ENCODE assay signal across 8 cellular contexts in genomic region chr2:218395826-218396687, GRCh38. TPM values are rescaled to one million over a fixed set of nuclear protein-coding genes. Genes with fewer than 3 reads are reported as not detected.
A peak's percentile ranks its signal among the peaks of the same experiment; 100 is the strongest.
DNase-seq lines count a peak whose midpoint lies in the region; ATAC-seq and TF ChIP-seq lines count a peak whose summit lies in the region.

No MANE protein-coding gene starts in this region.

- in situ Hi-C loops in GM18951 (cut with MboI; ENCODE audit: low sequenced_read_pairs, unreplicated experiment), result no loop called here

- POLR2A ChIA-PET in activated B cell treated with CpG ODN at 0.5 μM for 24 hours (lab: Charles Lee), result interaction anchor here (0.6 to 2.8 kb wide), 19 partner anchors 8 to 780 kb away, joined by 3 to 16 read pairs (median 4); partner anchors contain the start of genes AAMP, ARPC2, BCS1L and CNPPD1

- TF ChIP-seq CTCF in AG09309 (IDR thresholded peaks at IDR 0.05; ENCODE audit: control insufficient read depth, insufficient read depth, low read depth, low read length, missing control alignments) (peak; percentile 74), activated B cell treated with CpG ODN at 0.5 μM for 24 hours (IDR thresholded peaks at IDR 0.05) (peak; percentile 44)

- H3K4me3 Mint-ChIP-seq in activated B cell treated with CpG ODN at 0.5 μM for 24 hours, result peak overlapping the region; percentile 92

- peaks cover 51% of the 10 kb centered on the region for H3K4me1 Mint-ChIP-seq in activated B cell treated with CpG ODN at 0.5 μM for 24 hours

- no peaks in the 10 kb centered on the region for H3K27me3 Mint-ChIP-seq in activated B cell treated with CpG ODN at 0.5 μM for 24 hours

- peak; percentile 95 for DNase-seq in AG09309 (ENCODE audit: low read depth)
- DNase-seq in NCI-H2227 treated with DMSO at 0.1 percent for 48 hours (lab: John Stamatoyannopoulos, UW), result peak; percentile 92
- peak; percentile 88 for DNase-seq in activated B cell treated with CpG ODN at 0.5 μM for 24 hours
- DNase-seq in caudate nucleus (lab: John Stamatoyannopoulos, UW), result peak in 60 of 61 donors; percentile 61 to 98 (median 92)
- DNase-seq in iris pigment epithelial cell (ENCODE audit: low read depth), result peak; percentile 97
- peak; percentile 85 to 87 for DNase-seq in stimulated activated CD4-positive, alpha-beta T cell treated with anti-CD3 and anti-CD28 coated beads, Interleukin-12 subunit alpha, Interleukin-12 subunit beta, amount 100 ng/mL, for 24 hours (ENCODE audit: low read depth in 2 of 2)

- H3K9me3 Mint-ChIP-seq in activated B cell treated with CpG ODN at 0.5 μM for 24 hours, result no peaks in the 10 kb centered on the region

- peak; percentile 45 for TF ChIP-seq POLR2A in GM18951 (IDR thresholded peaks at IDR 0.05; ENCODE audit: extremely low read depth, insufficient read depth, insufficient read length)

- peak overlapping the region; percentile 75 for H3K4me3 ChIP-seq in AG09309 (ENCODE audit: control insufficient read depth, low read depth, low read length)

- peak overlapping the region; percentile 99 for H3K27ac ChIP-seq in caudate nucleus (ENCODE audit: low read depth, low read length)

- H3K27ac Mint-ChIP-seq in activated B cell treated with CpG ODN at 0.5 μM for 24 hours, result peak overlapping the region; percentile 96

- ATAC-seq in HG03196 (IDR thresholded peaks at IDR 0.05; ENCODE audit: unreplicated experiment) (peak; percentile 41), activated B cell treated with CpG ODN at 0.5 μM for 24 hours (ENCODE audit: low read depth) (peak; percentile 70)

- H3K36me3 Mint-ChIP-seq in activated B cell treated with CpG ODN at 0.5 μM for 24 hours (ENCODE audit: low read depth), result peaks cover 2% of the 10 kb centered on the region

- CTCF ChIA-PET in activated B cell treated with CpG ODN at 0.5 μM for 24 hours (lab: Charles Lee), result interaction anchor here (0.6 to 2.6 kb wide), 12 partner anchors 26 to 502 kb away, joined by 3 to 20 read pairs (median 6); partner anchors contain the start of genes AAMP, CATIP, PNKD and TMBIM1

- intact Hi-C loops in activated B cell treated with CpG ODN at 0.5 μM for 24 hours (cut with micrococcal nuclease), result loop anchor here (1.0 to 5.0 kb wide), 17 partner anchors 10 to 883 kb away; partner anchors contain the start of genes ARPC2, BCS1L, CATIP and CNOT9

RNA-seq across cellular contexts. Expression of gene CTDSP1, which starts 3.6 kb away (rescaled TPM):
- 107 and 118 TPM in 2 replicates for total RNA-seq in activated B cell treated with CpG ODN at 0.5 μM for 24 hours

RNA-seq across cellular contexts. Expression of gene SLC11A1, which starts 14.0 kb away (rescaled TPM):
- total RNA-seq in activated B cell treated with CpG ODN at 0.5 μM for 24 hours, result 0.89 and 0.93 TPM in 2 replicates

RNA-seq across cellular contexts. Expression of gene VIL1, which starts 22.9 kb away (rescaled TPM):
- 0.07 TPM in 1 of 2 replicates, not detected in the other for total RNA-seq in activated B cell treated with CpG ODN at 0.5 μM for 24 hours

RNA-seq across cellular contexts. Expression of gene CATIP, which starts 39.4 kb away (rescaled TPM):
- not detected in 2 replicates for total RNA-seq in activated B cell treated with CpG ODN at 0.5 μM for 24 hours

Comparison
In these comparisons a context has a peak if more than half of its experiments do, and no peak if none do; other contexts are left out.
1. Peak in every context shown above with its lines: DNase-seq, ATAC-seq, H3K4me3 ChIP-seq and H3K27ac ChIP-seq.